In the genomic region with DNA sequence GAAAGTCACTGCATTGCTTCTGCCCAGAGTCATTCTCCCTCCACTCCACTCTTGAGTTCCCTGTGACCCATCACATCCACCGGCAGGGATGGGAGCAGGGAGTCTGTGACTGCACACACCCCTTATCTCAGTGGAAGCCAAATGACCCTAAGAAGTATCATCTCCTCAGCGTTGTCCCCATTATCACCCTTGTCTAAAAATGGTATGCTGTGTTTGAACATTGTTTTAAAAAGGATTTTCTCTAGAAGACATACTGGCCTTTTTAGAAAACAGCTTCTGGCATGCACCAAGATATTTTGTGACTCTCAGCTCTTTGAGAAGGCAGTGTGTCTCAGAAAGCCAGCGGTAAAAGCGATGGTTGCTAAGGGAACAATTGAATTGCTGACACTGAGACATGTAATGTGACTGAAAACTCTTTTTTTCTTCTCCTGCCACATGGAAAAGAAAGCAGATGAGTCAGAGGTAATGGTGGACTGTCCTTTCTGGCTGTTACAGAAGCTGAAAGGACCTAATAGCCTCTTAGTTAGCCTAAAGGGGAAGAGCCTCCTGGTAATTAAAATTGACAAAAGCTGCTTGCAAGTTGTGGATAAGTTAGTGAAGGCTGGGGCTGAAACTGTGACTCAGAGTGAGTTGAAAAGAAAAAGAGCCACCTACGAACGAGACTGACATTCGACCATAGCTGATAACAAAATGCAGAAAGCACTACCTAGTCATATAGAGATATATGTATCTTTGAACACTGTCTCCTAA, we compare ENCODE assay signal across 9 cellular contexts.
DNase-seq lines count a peak whose midpoint lies in the region; ATAC-seq and TF ChIP-seq lines count a peak whose summit lies in the region.
"Had no signal": no experiment of that assay in that cellular context is flagged by ENCODE, and none has a peak within 500 bp of the region (broad histone marks: within the 10 kb centered on the region; RNA-seq: fewer than 3 reads in every experiment).

No MANE protein-coding gene starts in this region.

- no peaks in the 10 kb centered on the region for H3K9me3 Mint-ChIP-seq in activated CD4-positive, alpha-beta memory T cell treated with anti-CD3 and anti-CD28 coated beads, Interleukin-2, amount 10 ng/mL, durations not matched to agents 7 days and 5 days
- H3K9me3 Mint-ChIP-seq in type B pancreatic cell, result no peaks in the 10 kb centered on the region

- POLR2A ChIA-PET in activated CD4-positive, alpha-beta memory T cell treated with anti-CD3 and anti-CD28 coated beads, Interleukin-2, amount 10 ng/mL, durations not matched to agents 7 days and 5 days (lab: Charles Lee), result interaction anchor here (0.7 to 14.9 kb wide), 16 partner anchors 8 to 181 kb away, joined by 3 to 324 read pairs (median 6); no protein-coding TSS in a partner anchor

- H3K4me3 Mint-ChIP-seq in activated CD4-positive, alpha-beta memory T cell treated with anti-CD3 and anti-CD28 coated beads, Interleukin-2, amount 10 ng/mL, durations not matched to agents 7 days and 5 days, result peak overlapping the region; percentile 2
- peak overlapping the region; percentile 16 for H3K4me3 Mint-ChIP-seq in type B pancreatic cell

- H3K27ac Mint-ChIP-seq in activated CD4-positive, alpha-beta memory T cell treated with anti-CD3 and anti-CD28 coated beads, Interleukin-2, amount 10 ng/mL, durations not matched to agents 7 days and 5 days, result peak overlapping the region; percentile 82
- H3K27ac Mint-ChIP-seq in type B pancreatic cell, result peak overlapping the region; percentile 80

- no peak for TF ChIP-seq CTCF in type B pancreatic cell (conservative IDR thresholded peaks at IDR 0.05)

- peak; percentile 40 for DNase-seq in stimulated activated naive CD4-positive, alpha-beta T cell treated with Interleukin-2 at 50 U/mL for 16 hours (lab: John Stamatoyannopoulos, UW)
- DNase-seq in stimulated activated naive CD4-positive, alpha-beta T cell (lab: John Stamatoyannopoulos, UW), result no peak
- DNase-seq in activated CD4-positive, alpha-beta memory T cell treated with anti-CD3 and anti-CD28 coated beads, Interleukin-2, amount 10 ng/mL, durations not matched to agents 7 days and 5 days, result peak; percentile 53
- peak; percentile 63 for DNase-seq in foreskin melanocyte
- no peak for DNase-seq in type B pancreatic cell (ENCODE audit: extremely low spot score, unreplicated experiment)
- DNase-seq in NCI-H526 treated with DMSO at 0.1 percent for 48 hours (lab: John Stamatoyannopoulos, UW), result no peak
- no peak for DNase-seq in NCI-H1092 treated with DMSO at 0.1 percent for 48 hours (lab: John Stamatoyannopoulos, UW)
- DNase-seq: amniotic stem cell had no signal

- peaks cover 10% of the 10 kb centered on the region for H3K27me3 Mint-ChIP-seq in activated CD4-positive, alpha-beta memory T cell treated with anti-CD3 and anti-CD28 coated beads, Interleukin-2, amount 10 ng/mL, durations not matched to agents 7 days and 5 days
- H3K27me3 Mint-ChIP-seq in type B pancreatic cell, result no peaks in the 10 kb centered on the region

- H3K4me1 Mint-ChIP-seq in activated CD4-positive, alpha-beta memory T cell treated with anti-CD3 and anti-CD28 coated beads, Interleukin-2, amount 10 ng/mL, durations not matched to agents 7 days and 5 days, result peaks cover 96% of the 10 kb centered on the region
- H3K4me1 Mint-ChIP-seq in type B pancreatic cell (ENCODE audit: unreplicated experiment), result peaks cover 23% of the 10 kb centered on the region

- no peak for ATAC-seq in GM21447 (IDR thresholded peaks at IDR 0.05; ENCODE audit: unreplicated experiment)

- peaks cover 17% of the 10 kb centered on the region for H3K36me3 Mint-ChIP-seq in activated CD4-positive, alpha-beta memory T cell treated with anti-CD3 and anti-CD28 coated beads, Interleukin-2, amount 10 ng/mL, durations not matched to agents 7 days and 5 days (ENCODE audit: low read depth)
- no peaks in the 10 kb centered on the region for H3K36me3 Mint-ChIP-seq in type B pancreatic cell

- CTCF ChIA-PET in activated CD4-positive, alpha-beta memory T cell treated with anti-CD3 and anti-CD28 coated beads, Interleukin-2, amount 10 ng/mL, durations not matched to agents 7 days and 5 days (lab: Charles Lee), result interaction anchor here (0.8 to 2.1 kb wide), 13 partner anchors 10 to 870 kb away, joined by 3 to 11 read pairs (median 4); no protein-coding TSS in a partner anchor

Comparison
In these comparisons a context has a peak if more than half of its experiments do, and no peak if none do; other contexts are left out.
1. DNase-seq: peak in stimulated activated naive CD4-positive, alpha-beta T cell treated with Interleukin-2 at 50 U/mL for 16 hours (single experiment), activated CD4-positive, alpha-beta memory T cell treated with anti-CD3 and anti-CD28 coated beads, Interleukin-2, amount 10 ng/mL, durations not matched to agents 7 days and 5 days (single experiment) and foreskin melanocyte (single experiment); none in stimulated activated naive CD4-positive, alpha-beta T cell (0 of 6), type B pancreatic cell (single experiment), NCI-H526 treated with DMSO at 0.1 percent for 48 hours (single experiment) and NCI-H1092 treated with DMSO at 0.1 percent for 48 hours (single experiment).